ENCODE assay signal across 8 cellular contexts in genomic region chr2:7044253-7045250, GRCh38.
DNase-seq lines count a peak whose midpoint lies in the region; ATAC-seq, FAIRE-seq and TF ChIP-seq lines count a peak whose summit lies in the region.

No MANE protein-coding gene starts in this region.

- H3K27me3 ChIP-seq in SJCRH30 (no peaks in the 10 kb centered on the region), uterus (no peaks in the 10 kb centered on the region)

- H3K4me1 ChIP-seq in SJCRH30 (no peaks in the 10 kb centered on the region), uterus (peaks cover 0 to 5% of the 10 kb centered on the region in 2 donors)

- H3K36me3 ChIP-seq in SJCRH30 (no peaks in the 10 kb centered on the region), uterus (no peaks in the 10 kb centered on the region)

- no peak overlapping the region for H3K4me3 Mint-ChIP-seq in activated naive CD4-positive, alpha-beta T cell treated with anti-CD3 and anti-CD28 coated beads, Interleukin-2, amount 10 ng/mL, durations not matched to agents 7 days and 5 days
- no peak overlapping the region for H3K4me3 Mint-ChIP-seq in progenitor cell of endocrine pancreas (ENCODE audit: low read depth)

- CTCF ChIA-PET in AG04449 (lab: Yijun Ruan, JAX): interaction anchor here (0.6 to 3.7 kb wide), 30 partner anchors 8 to 168 kb away, joined by 3 to 60 read pairs (median 4); partner anchors contain the start of genes RNF144A and RSAD2
- CTCF ChIA-PET in activated naive CD4-positive, alpha-beta T cell treated with anti-CD3 and anti-CD28 coated beads, Interleukin-2, amount 10 ng/mL, durations not matched to agents 7 days and 5 days (lab: Charles Lee): interaction anchor here (0.8 to 5.0 kb wide), 23 partner anchors 9 to 220 kb away, joined by 3 to 51 read pairs (median 4); partner anchors contain the start of genes RNF144A and RSAD2

- intact Hi-C loops in Right ventricle myocardium inferior (cut with DNase I) (loop anchor here (1.0 kb wide), 1 partner anchor 147 kb away; no protein-coding TSS in a partner anchor), uterus (cut with DNase I; ENCODE audit: low total_unique reads) (loop anchor here (10.0 kb wide), 1 partner anchor 150 kb away; no protein-coding TSS in a partner anchor)

- no peak overlapping the region for H3K27ac ChIP-seq in SJCRH30
- H3K27ac ChIP-seq in uterus: peak overlapping the region; percentile 22 to 24

- no peaks in the 10 kb centered on the region for H3K27me3 Mint-ChIP-seq in activated naive CD4-positive, alpha-beta T cell treated with anti-CD3 and anti-CD28 coated beads, Interleukin-2, amount 10 ng/mL, durations not matched to agents 7 days and 5 days
- H3K27me3 Mint-ChIP-seq in progenitor cell of endocrine pancreas: no peaks in the 10 kb centered on the region

- H3K4me1 Mint-ChIP-seq in activated naive CD4-positive, alpha-beta T cell treated with anti-CD3 and anti-CD28 coated beads, Interleukin-2, amount 10 ng/mL, durations not matched to agents 7 days and 5 days: peaks cover 7% of the 10 kb centered on the region
- peaks cover 2% of the 10 kb centered on the region for H3K4me1 Mint-ChIP-seq in progenitor cell of endocrine pancreas (ENCODE audit: low read depth)

- TF ChIP-seq POLR2A in GM12892 (IDR thresholded peaks at IDR 0.05; ENCODE audit: low read depth, low read length) (no peak), uterus (IDR thresholded peaks at IDR 0.05) (no peak)

- DNase-seq in AG04449 (ENCODE audit: low read depth, low spot score): no peak
- peak; percentile 58 for DNase-seq in GM12892 (ENCODE audit: insufficient read length)
- peak; percentile 39 to 81 for DNase-seq in SJCRH30
- DNase-seq in activated naive CD4-positive, alpha-beta T cell treated with anti-CD3 and anti-CD28 coated beads, Interleukin-2, amount 10 ng/mL, durations not matched to agents 7 days and 5 days: peak; percentile 68
- DNase-seq in Right ventricle myocardium inferior (ENCODE audit: missing footprints): no peak
- DNase-seq in progenitor cell of endocrine pancreas (ENCODE audit: low spot score, unreplicated experiment): peak; percentile 38
- DNase-seq in uterus: peak; percentile 76 to 79

- peaks cover 63% of the 10 kb centered on the region for H3K36me3 Mint-ChIP-seq in activated naive CD4-positive, alpha-beta T cell treated with anti-CD3 and anti-CD28 coated beads, Interleukin-2, amount 10 ng/mL, durations not matched to agents 7 days and 5 days
- peaks cover 22% of the 10 kb centered on the region for H3K36me3 Mint-ChIP-seq in progenitor cell of endocrine pancreas (ENCODE audit: insufficient read depth)

- no peaks in the 10 kb centered on the region for H3K9me3 Mint-ChIP-seq in activated naive CD4-positive, alpha-beta T cell treated with anti-CD3 and anti-CD28 coated beads, Interleukin-2, amount 10 ng/mL, durations not matched to agents 7 days and 5 days
- H3K9me3 Mint-ChIP-seq in progenitor cell of endocrine pancreas (ENCODE audit: low read depth): no peaks in the 10 kb centered on the region

- peak; percentile 86 for FAIRE-seq in GM12892 (lab: Jason Lieb, UNC)

- no peak overlapping the region for H3K4me3 ChIP-seq in AG04449 (ENCODE audit: low read depth, low read length)
- H3K4me3 ChIP-seq in SJCRH30: no peak overlapping the region
- no peak overlapping the region for H3K4me3 ChIP-seq in uterus

- POLR2A ChIA-PET in AG04449 (lab: Yijun Ruan, JAX): no interaction called here

- ATAC-seq in HG03378 (IDR thresholded peaks at IDR 0.05; ENCODE audit: unreplicated experiment): peak; percentile 71
- ATAC-seq in Right ventricle myocardium inferior: peak; percentile 83

- H3K27ac Mint-ChIP-seq in activated naive CD4-positive, alpha-beta T cell treated with anti-CD3 and anti-CD28 coated beads, Interleukin-2, amount 10 ng/mL, durations not matched to agents 7 days and 5 days: peak overlapping the region; percentile 34
- H3K27ac Mint-ChIP-seq in progenitor cell of endocrine pancreas: no peak overlapping the region

- TF ChIP-seq CTCF in AG04449 (IDR thresholded peaks at IDR 0.05; ENCODE audit: insufficient read depth, low read length, missing control alignments) (peak; percentile 90), progenitor cell of endocrine pancreas (IDR thresholded peaks at IDR 0.05; ENCODE audit: unreplicated experiment) (peak; percentile 81), uterus (IDR thresholded peaks at IDR 0.05) (peak; percentile 84 to 95 (median 86))

- H3K9me3 ChIP-seq in SJCRH30 (replicated peaks): no peaks in the 10 kb centered on the region
- no peaks in the 10 kb centered on the region for H3K9me3 ChIP-seq in uterus

Comparison
In these comparisons a context has a peak if more than half of its experiments do, and no peak if none do; other contexts are left out.
1. DNase-seq: peak in GM12892 (single experiment), SJCRH30 (2 of 2), activated naive CD4-positive, alpha-beta T cell treated with anti-CD3 and anti-CD28 coated beads, Interleukin-2, amount 10 ng/mL, durations not matched to agents 7 days and 5 days (single experiment), progenitor cell of endocrine pancreas (single experiment) and uterus (2 of 2); none in AG04449 (single experiment) and Right ventricle myocardium inferior (single experiment).
2. Peak in every context shown above with its lines, with median percentiles within 50 percentile points of each other: CTCF ChIP-seq.